ENCODE assay signal across 17 cellular contexts in the genomic region with DNA sequence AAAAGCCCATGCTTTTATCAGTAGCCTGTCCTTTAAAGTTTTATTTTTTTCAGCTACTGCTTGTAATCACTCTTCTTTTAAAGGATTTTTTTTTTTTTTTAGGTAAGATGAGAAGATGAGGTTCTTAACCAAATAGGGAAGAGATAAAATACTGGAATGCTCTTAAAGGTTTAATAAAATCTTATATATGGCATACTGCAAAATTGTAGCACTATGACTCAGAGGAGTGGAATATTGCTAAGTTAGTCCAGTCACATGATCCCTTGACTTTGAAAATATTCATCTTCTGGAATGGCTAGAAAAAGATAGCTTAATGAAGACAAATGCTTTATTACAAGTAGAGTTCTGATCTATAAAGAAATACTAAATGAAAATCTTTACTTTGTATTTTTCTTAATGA.
DNase-seq lines count a peak whose midpoint lies in the region; ATAC-seq, FAIRE-seq and TF ChIP-seq lines count a peak whose summit lies in the region.
"Had no signal": no experiment of that assay in that cellular context is flagged by ENCODE, and none has a peak within 500 bp of the region (broad histone marks: within the 10 kb centered on the region; RNA-seq: fewer than 3 reads in every experiment).

No MANE protein-coding gene starts in this region.

- no peaks in the 10 kb centered on the region for H3K9me3 ChIP-seq in endothelial cell of umbilical vein (replicated peaks; ENCODE audit: control insufficient read depth, insufficient read depth, low read length)
- H3K9me3 ChIP-seq: sigmoid colon had no signal

- H2AFZ ChIP-seq in endothelial cell of umbilical vein (ENCODE audit: low read depth, low read length), result no peak overlapping the region

- no peak overlapping the region for H3K9ac ChIP-seq in endothelial cell of umbilical vein (replicated peaks; ENCODE audit: extremely low read depth, insufficient read depth, low read length)

- H3K27ac ChIP-seq in endothelial cell of umbilical vein (ENCODE audit: insufficient read depth, low read depth, low read length), result peak overlapping the region; percentile 34
- H3K27ac ChIP-seq: sigmoid colon had no signal

- H3K4me1 ChIP-seq in endothelial cell of umbilical vein (ENCODE audit: control insufficient read depth, extremely low read depth, insufficient read depth, low read length), result peaks cover 33% of the 10 kb centered on the region

- no peak for FAIRE-seq in endothelial cell of umbilical vein (lab: Jason Lieb, UNC)

- no TSS peak for BruUV-seq in endothelial cell of umbilical vein (replicated peaks; lab: Mats Ljungman, UMichigan)

- H4K20me1 ChIP-seq in endothelial cell of umbilical vein (replicated peaks; ENCODE audit: control insufficient read depth, extremely low read depth, insufficient read depth, low read length), result no peaks in the 10 kb centered on the region

- no peak overlapping the region for H3K4me3 Mint-ChIP-seq in mesothelial cell of epicardium
- H3K4me3 Mint-ChIP-seq: activated naive CD8-positive, alpha-beta T cell; CD4-positive, CD25-positive, alpha-beta regulatory T cell; stimulated activated naive CD8-positive, alpha-beta T cell treated with anti-CD3 and anti-CD28 coated beads, Interleukin-15, amount 100 ng/mL, for 72 hours had no signal

- H3K4me2 ChIP-seq in endothelial cell of umbilical vein (ENCODE audit: insufficient read depth, low read length), result peak overlapping the region; percentile 67

- dilution Hi-C loops in endothelial cell of umbilical vein (cut with MboI; ENCODE audit: extremely low pct_ligation_motif_present, low sequenced_read_pairs), result no loop called here

- no peak overlapping the region for H3K4me3 ChIP-seq in endothelial cell of umbilical vein (replicated peaks in 1 of 3; ENCODE audit: insufficient read depth in 1 of 3, low read depth in 1 of 3, low read length in 3 of 3)
- H3K4me3 ChIP-seq: sigmoid colon had no signal

- no peaks in the 10 kb centered on the region for H3K27me3 ChIP-seq in endothelial cell of umbilical vein (ENCODE audit: control insufficient read depth in 2 of 2, insufficient read depth in 2 of 2, low read length in 2 of 2)
- H3K27me3 ChIP-seq: sigmoid colon had no signal

- in situ Hi-C loops in Caki2 (cut with HindIII; ENCODE audit: low pct_unique_long_range_greater_than_20kb, low sequenced_read_pairs), result no loop called here

- peaks cover 12% of the 10 kb centered on the region for H3K4me1 Mint-ChIP-seq in mesothelial cell of epicardium
- H3K4me1 Mint-ChIP-seq: CD4-positive, CD25-positive, alpha-beta regulatory T cell; stimulated activated naive CD8-positive, alpha-beta T cell treated with anti-CD3 and anti-CD28 coated beads, Interleukin-15, amount 100 ng/mL, for 72 hours had no signal

- ATAC-seq in HG03521 (IDR thresholded peaks at IDR 0.05; ENCODE audit: unreplicated experiment), result no peak
- ATAC-seq: stimulated activated naive CD8-positive, alpha-beta T cell treated with anti-CD3 and anti-CD28 coated beads, Interleukin-15, amount 100 ng/mL, for 72 hours had no signal

- H3K79me2 ChIP-seq in endothelial cell of umbilical vein (ENCODE audit: control insufficient read depth, insufficient read depth, low read length), result peaks cover 77% of the 10 kb centered on the region

- intact Hi-C loops in endothelial cell of umbilical vein (cut with micrococcal nuclease), result loop anchor here (1.0 kb wide), 1 partner anchor 8 kb away; no protein-coding TSS in a partner anchor

- peaks cover 27% of the 10 kb centered on the region for H3K9me3 Mint-ChIP-seq in mesothelial cell of epicardium

- H3K36me3 Mint-ChIP-seq in mesothelial cell of epicardium, result peaks cover 14% of the 10 kb centered on the region
- H3K36me3 Mint-ChIP-seq: activated naive CD8-positive, alpha-beta T cell; CD4-positive, CD25-positive, alpha-beta regulatory T cell had no signal

- peak overlapping the region; percentile 89 for H3K27ac Mint-ChIP-seq in mesothelial cell of epicardium
- H3K27ac Mint-ChIP-seq: activated naive CD8-positive, alpha-beta T cell; CD4-positive, CD25-positive, alpha-beta regulatory T cell; stimulated activated naive CD8-positive, alpha-beta T cell treated with anti-CD3 and anti-CD28 coated beads, Interleukin-15, amount 100 ng/mL, for 72 hours had no signal

- no peaks in the 10 kb centered on the region for H3K9me1 ChIP-seq in endothelial cell of umbilical vein (replicated peaks; ENCODE audit: control insufficient read depth, extremely low read depth, insufficient read depth, low read length)

- H3K27me3 Mint-ChIP-seq in mesothelial cell of epicardium (ENCODE audit: low read depth), result no peaks in the 10 kb centered on the region
- H3K27me3 Mint-ChIP-seq: activated naive CD8-positive, alpha-beta T cell; CD4-positive, CD25-positive, alpha-beta regulatory T cell; stimulated activated naive CD8-positive, alpha-beta T cell treated with anti-CD3 and anti-CD28 coated beads, Interleukin-15, amount 100 ng/mL, for 72 hours had no signal

- POLR2A ChIA-PET in endothelial cell of umbilical vein (lab: Charles Lee), result no interaction called here

- CTCF ChIA-PET in endothelial cell of umbilical vein (lab: Charles Lee), result interaction anchor here (1.1 to 1.7 kb wide), 2 partner anchors 22 to 223 kb away, joined by 3 to 5 read pairs; no protein-coding TSS in a partner anchor

- TF ChIP-seq POLR2A in endothelial cell of umbilical vein (IDR thresholded peaks at IDR 0.05; ENCODE audit: low read depth, low read length), result no peak

- no peak for TF ChIP-seq CTCF in endothelial cell of umbilical vein (IDR thresholded peaks at IDR 0.05; ENCODE audit: extremely low read depth in 1 of 2, insufficient read depth in 1 of 2, low read depth in 1 of 2, low read length in 2 of 2)
- TF ChIP-seq CTCF in mesothelial cell of epicardium (IDR thresholded peaks at IDR 0.05; ENCODE audit: unreplicated experiment), result no peak

- H3K36me3 ChIP-seq in endothelial cell of umbilical vein (ENCODE audit: control insufficient read depth in 2 of 2, extremely low read depth in 1 of 2, insufficient read depth in 2 of 2, low read length in 2 of 2), result peaks cover 0 to 3% of the 10 kb centered on the region in 2 experiments
- H3K36me3 ChIP-seq: sigmoid colon had no signal

- DNase-seq in Caki2 (ENCODE audit: low read depth), result peak; percentile 33
- DNase-seq in RPMI7951 (ENCODE audit: low read depth), result peak; percentile 47
- DNase-seq in endothelial cell of umbilical vein (ENCODE audit: low read depth, low spot score), result peak; percentile 43
- DNase-seq in mesothelial cell of epicardium (ENCODE audit: low spot score in 2 of 2, unreplicated experiment in 2 of 2), result no peak
- no peak for DNase-seq in NCI-H2107 (lab: John Stamatoyannopoulos, UW)
- no peak for DNase-seq in hypothalamus (lab: John Stamatoyannopoulos, UW)
- no peak for DNase-seq in DMS 273 treated with DMSO at 0.1 percent for 48 hours (lab: John Stamatoyannopoulos, UW)
- DNase-seq: CD4-positive, CD25-positive, alpha-beta regulatory T cell; cortex of kidney; KBM-7; NCI-H1694; NCI-H69; Right ventricle myocardium superior; sigmoid colon; stimulated activated naive CD8-positive, alpha-beta T cell treated with anti-CD3 and anti-CD28 coated beads, Interleukin-15, amount 100 ng/mL, for 72 hours had no signal

TF ChIP-seq in endothelial cell of umbilical vein, 7 proteins besides CTCF, POLR2A, EP300 and RAD21:
- TF ChIP-seq POLR2AphosphoS5 (IDR thresholded peaks at IDR 0.05; ENCODE audit: insufficient read depth, low read depth, low read length), result no peak
- peak; percentile 25 for TF ChIP-seq JUN (IDR thresholded peaks at IDR 0.05; ENCODE audit: borderline replicate concordance, insufficient read depth, insufficient read length, low read depth)
- peak; percentile 52 for TF ChIP-seq FOS (IDR thresholded peaks at IDR 0.05; ENCODE audit: borderline replicate concordance, insufficient read depth, low read length)
- no peak for TF ChIP-seq MYC (IDR thresholded peaks at IDR 0.05; ENCODE audit: low read depth, low read length)
TF ChIP-seq in endothelial cell of umbilical vein: peak in this region for 2.

Comparison
In these comparisons a context has a peak if more than half of its experiments do, and no peak if none do; other contexts are left out.
1. DNase-seq: peak in Caki2 (single experiment), RPMI7951 (single experiment) and endothelial cell of umbilical vein (single experiment); none in mesothelial cell of epicardium (0 of 2), NCI-H2107 (single experiment), hypothalamus (0 of 51) and DMS 273 treated with DMSO at 0.1 percent for 48 hours (single experiment).